In the genomic region with DNA sequence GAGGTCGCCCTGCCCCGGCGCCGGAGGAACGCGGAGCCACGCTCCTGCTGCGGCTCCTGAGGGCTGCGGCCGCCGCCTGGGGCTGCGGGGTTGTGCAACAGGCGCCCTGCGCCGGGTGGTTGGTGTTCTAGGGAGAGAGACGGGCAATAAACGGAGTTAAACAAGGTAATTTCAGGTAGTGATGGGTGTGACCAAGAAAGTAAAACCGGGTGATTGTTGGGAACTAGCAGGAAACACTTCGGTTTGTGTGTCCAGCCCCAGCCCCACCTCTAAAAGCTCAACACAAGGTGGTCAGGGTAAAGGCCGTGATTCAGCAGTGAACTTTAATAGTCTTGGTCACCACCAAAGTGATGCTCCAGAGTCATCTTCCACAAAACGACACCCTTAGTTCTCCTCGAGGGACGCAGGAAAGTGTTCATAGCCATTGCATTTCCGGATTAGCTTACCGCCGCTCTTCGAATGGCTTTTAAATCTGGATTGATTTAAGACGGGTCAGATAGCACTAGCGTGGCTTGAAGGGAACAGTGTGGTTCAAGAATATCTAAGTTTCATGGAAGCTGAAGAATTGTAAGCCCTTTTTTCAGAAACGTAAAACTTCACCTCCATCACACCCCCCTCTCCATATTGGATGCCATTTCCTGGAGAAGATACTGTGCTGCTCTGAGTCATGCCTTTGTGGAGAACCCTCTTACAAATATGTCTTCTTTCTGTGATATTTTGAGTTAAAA, we compare ENCODE assay signal across 1 cellular context.
TF ChIP-seq lines count a peak whose summit lies in the region.

No MANE protein-coding gene starts in this region.

TF ChIP-seq in K562, 482 proteins besides CTCF, POLR2A, EP300 and RAD21 (continued from another document):
- TF ChIP-seq, protein P1, sequence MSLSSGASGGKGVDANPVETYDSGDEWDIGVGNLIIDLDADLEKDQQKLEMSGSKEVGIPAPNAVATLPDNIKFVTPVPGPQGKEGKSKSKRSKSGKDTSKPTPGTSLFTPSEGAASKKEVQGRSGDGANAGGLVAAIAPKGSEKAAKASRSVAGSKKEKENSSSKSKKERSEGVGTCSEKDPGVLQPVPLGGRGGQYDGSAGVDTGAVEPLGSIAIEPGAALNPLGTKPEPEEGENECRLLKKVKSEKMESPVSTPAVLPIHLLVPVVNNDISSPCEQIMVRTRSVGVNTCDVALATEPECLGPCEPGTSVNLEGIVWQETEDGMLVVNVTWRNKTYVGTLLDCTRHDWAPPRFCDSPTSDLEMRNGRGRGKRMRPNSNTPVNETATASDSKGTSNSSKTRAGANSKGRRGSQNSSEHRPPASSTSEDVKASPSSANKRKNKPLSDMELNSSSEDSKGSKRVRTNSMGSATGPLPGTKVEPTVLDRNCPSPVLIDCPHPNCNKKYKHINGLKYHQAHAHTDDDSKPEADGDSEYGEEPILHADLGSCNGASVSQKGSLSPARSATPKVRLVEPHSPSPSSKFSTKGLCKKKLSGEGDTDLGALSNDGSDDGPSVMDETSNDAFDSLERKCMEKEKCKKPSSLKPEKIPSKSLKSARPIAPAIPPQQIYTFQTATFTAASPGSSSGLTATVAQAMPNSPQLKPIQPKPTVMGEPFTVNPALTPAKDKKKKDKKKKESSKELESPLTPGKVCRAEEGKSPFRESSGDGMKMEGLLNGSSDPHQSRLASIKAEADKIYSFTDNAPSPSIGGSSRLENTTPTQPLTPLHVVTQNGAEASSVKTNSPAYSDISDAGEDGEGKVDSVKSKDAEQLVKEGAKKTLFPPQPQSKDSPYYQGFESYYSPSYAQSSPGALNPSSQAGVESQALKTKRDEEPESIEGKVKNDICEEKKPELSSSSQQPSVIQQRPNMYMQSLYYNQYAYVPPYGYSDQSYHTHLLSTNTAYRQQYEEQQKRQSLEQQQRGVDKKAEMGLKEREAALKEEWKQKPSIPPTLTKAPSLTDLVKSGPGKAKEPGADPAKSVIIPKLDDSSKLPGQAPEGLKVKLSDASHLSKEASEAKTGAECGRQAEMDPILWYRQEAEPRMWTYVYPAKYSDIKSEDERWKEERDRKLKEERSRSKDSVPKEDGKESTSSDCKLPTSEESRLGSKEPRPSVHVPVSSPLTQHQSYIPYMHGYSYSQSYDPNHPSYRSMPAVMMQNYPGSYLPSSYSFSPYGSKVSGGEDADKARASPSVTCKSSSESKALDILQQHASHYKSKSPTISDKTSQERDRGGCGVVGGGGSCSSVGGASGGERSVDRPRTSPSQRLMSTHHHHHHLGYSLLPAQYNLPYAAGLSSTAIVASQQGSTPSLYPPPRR (CRISPR knock-in tag; IDR thresholded peaks at IDR 0.05; ENCODE audit: borderline replicate concordance): no peak
- TF ChIP-seq, protein P2, sequence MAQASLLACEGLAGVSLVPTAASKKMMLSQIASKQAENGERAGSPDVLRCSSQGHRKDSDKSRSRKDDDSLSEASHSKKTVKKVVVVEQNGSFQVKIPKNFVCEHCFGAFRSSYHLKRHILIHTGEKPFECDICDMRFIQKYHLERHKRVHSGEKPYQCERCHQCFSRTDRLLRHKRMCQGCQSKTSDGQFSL (CRISPR knock-in tag; IDR thresholded peaks at IDR 0.05): peak; percentile 58
- TF ChIP-seq, protein P2 (tag; IDR thresholded peaks at IDR 0.05): no peak
- TF ChIP-seq ZFX (CRISPR knock-in tag; IDR thresholded peaks at IDR 0.05) (peak; percentile 83), NR2F6 (CRISPR knock-in tag; IDR thresholded peaks at IDR 0.05) (no peak), ZNF146 (CRISPR knock-in tag; IDR thresholded peaks at IDR 0.05; ENCODE audit: unreplicated experiment) (no peak), ELF1 (tag; IDR thresholded peaks at IDR 0.05) (peak; percentile 73), ZNF143 (CRISPR knock-in tag; IDR thresholded peaks at IDR 0.05) (no peak), TAF7 (tag; IDR thresholded peaks at IDR 0.05) (no peak), SIRT6 (IDR thresholded peaks at IDR 0.05; ENCODE audit: low read depth, low read length) (no peak), YY1 (IDR thresholded peaks at IDR 0.05; ENCODE audit: borderline replicate concordance in 1 of 3, control insufficient read depth in 1 of 3, extremely low read depth in 1 of 3, insufficient read depth in 3 of 3, insufficient read length in 1 of 3, insufficient replicate concordance in 2 of 3, low read depth in 1 of 3, low read length in 2 of 3) (peak in 2 of 3 experiments; percentile 9 to 82), DMBX1 (CRISPR knock-in tag; IDR thresholded peaks at IDR 0.05; ENCODE audit: borderline replicate concordance) (no peak), ZNF253 (CRISPR knock-in tag; conservative IDR thresholded peaks at IDR 0.05) (no peak), HDAC3 (IDR thresholded peaks at IDR 0.05; ENCODE audit: borderline replicate concordance, partially characterized antibody) (no peak), RBBP5 (IDR thresholded peaks at IDR 0.05; ENCODE audit: borderline replicate concordance, insufficient read depth, low read length, poor library complexity, severe bottlenecking) (peak; percentile 16)
- TF ChIP-seq, protein P3, sequence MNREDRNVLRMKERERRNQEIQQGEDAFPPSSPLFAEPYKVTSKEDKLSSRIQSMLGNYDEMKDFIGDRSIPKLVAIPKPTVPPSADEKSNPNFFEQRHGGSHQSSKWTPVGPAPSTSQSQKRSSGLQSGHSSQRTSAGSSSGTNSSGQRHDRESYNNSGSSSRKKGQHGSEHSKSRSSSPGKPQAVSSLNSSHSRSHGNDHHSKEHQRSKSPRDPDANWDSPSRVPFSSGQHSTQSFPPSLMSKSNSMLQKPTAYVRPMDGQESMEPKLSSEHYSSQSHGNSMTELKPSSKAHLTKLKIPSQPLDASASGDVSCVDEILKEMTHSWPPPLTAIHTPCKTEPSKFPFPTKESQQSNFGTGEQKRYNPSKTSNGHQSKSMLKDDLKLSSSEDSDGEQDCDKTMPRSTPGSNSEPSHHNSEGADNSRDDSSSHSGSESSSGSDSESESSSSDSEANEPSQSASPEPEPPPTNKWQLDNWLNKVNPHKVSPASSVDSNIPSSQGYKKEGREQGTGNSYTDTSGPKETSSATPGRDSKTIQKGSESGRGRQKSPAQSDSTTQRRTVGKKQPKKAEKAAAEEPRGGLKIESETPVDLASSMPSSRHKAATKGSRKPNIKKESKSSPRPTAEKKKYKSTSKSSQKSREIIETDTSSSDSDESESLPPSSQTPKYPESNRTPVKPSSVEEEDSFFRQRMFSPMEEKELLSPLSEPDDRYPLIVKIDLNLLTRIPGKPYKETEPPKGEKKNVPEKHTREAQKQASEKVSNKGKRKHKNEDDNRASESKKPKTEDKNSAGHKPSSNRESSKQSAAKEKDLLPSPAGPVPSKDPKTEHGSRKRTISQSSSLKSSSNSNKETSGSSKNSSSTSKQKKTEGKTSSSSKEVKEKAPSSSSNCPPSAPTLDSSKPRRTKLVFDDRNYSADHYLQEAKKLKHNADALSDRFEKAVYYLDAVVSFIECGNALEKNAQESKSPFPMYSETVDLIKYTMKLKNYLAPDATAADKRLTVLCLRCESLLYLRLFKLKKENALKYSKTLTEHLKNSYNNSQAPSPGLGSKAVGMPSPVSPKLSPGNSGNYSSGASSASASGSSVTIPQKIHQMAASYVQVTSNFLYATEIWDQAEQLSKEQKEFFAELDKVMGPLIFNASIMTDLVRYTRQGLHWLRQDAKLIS (CRISPR knock-in tag; IDR thresholded peaks at IDR 0.05): peak; percentile 82; the same call in 1 of the 2 replicates
- TF ChIP-seq, protein P4, sequence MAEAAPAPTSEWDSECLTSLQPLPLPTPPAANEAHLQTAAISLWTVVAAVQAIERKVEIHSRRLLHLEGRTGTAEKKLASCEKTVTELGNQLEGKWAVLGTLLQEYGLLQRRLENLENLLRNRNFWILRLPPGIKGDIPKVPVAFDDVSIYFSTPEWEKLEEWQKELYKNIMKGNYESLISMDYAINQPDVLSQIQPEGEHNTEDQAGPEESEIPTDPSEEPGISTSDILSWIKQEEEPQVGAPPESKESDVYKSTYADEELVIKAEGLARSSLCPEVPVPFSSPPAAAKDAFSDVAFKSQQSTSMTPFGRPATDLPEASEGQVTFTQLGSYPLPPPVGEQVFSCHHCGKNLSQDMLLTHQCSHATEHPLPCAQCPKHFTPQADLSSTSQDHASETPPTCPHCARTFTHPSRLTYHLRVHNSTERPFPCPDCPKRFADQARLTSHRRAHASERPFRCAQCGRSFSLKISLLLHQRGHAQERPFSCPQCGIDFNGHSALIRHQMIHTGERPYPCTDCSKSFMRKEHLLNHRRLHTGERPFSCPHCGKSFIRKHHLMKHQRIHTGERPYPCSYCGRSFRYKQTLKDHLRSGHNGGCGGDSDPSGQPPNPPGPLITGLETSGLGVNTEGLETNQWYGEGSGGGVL (CRISPR knock-in tag; IDR thresholded peaks at IDR 0.05): no peak
- TF ChIP-seq, protein P5, sequence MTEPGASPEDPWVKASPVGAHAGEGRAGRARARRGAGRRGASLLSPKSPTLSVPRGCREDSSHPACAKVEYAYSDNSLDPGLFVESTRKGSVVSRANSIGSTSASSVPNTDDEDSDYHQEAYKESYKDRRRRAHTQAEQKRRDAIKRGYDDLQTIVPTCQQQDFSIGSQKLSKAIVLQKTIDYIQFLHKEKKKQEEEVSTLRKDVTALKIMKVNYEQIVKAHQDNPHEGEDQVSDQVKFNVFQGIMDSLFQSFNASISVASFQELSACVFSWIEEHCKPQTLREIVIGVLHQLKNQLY (CRISPR knock-in tag; conservative IDR thresholded peaks at IDR 0.05): 0 out of 4 replicates have a peak, but pooled peaks of 1 of the 2 experiments have one; percentile 12
